In the genomic region with DNA sequence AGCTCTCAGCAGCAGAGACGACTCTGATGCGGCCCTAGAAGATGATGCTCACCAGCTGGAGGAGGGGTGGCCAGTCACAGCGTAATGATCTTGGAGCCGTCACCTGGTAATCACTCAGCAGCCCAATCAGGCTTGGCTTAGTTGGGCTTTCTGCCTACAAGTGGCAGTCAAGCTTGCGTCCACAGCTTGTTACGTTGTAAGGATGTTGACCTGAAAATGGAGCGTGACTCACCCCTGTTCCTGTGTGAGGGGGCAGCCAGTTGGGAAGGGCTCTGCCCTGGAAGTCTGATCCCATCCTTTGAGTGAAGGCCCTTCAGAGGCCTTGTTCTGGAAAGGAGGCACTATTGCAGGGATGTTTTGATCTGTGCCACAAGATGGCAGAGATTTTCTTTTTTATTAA, we compare ENCODE assay signal across 17 cellular contexts. TPM values are rescaled to one million over a fixed set of nuclear protein-coding genes. Genes with fewer than 3 reads are reported as not detected.
A peak's percentile ranks its signal among the peaks of the same experiment; 100 is the strongest.
DNase-seq lines count a peak whose midpoint lies in the region; ATAC-seq and TF ChIP-seq lines count a peak whose summit lies in the region.
"Had no signal": no experiment of that assay in that cellular context is flagged by ENCODE, and none has a peak within 500 bp of the region (broad histone marks: within the 10 kb centered on the region; RNA-seq: fewer than 3 reads in every experiment).

No MANE protein-coding gene starts in this region.

- ATAC-seq in left lobe of liver (peak; percentile 23), GM19467 (IDR thresholded peaks at IDR 0.05; ENCODE audit: unreplicated experiment) (no peak), HG03457 (IDR thresholded peaks at IDR 0.05; ENCODE audit: unreplicated experiment) (no peak)

- H3K27me3 ChIP-seq in ACC112 (ENCODE audit: insufficient read depth, low read length) (no peaks in the 10 kb centered on the region), GM06990 (replicated peaks; ENCODE audit: control insufficient read depth, insufficient read depth, low read length) (no peaks in the 10 kb centered on the region)
- H3K27me3 ChIP-seq: BLaER1, neutrophil had no signal

- TF ChIP-seq CTCF in GM06990 (IDR thresholded peaks at IDR 0.05; ENCODE audit: insufficient read depth, low read length, poor library complexity, severe bottlenecking), result no peak

- H3K79me2 ChIP-seq in ACC112 (ENCODE audit: control insufficient read depth, insufficient read depth, low read length, unreplicated experiment), result no peaks in the 10 kb centered on the region

- no peaks in the 10 kb centered on the region; the same call in 1 of the 2 replicates for H3K36me3 ChIP-seq in ACC112 (ENCODE audit: insufficient read depth, low read length)
- H3K36me3 ChIP-seq in GM06990 (ENCODE audit: control insufficient read depth, insufficient read depth, low read length), result peaks cover 7% of the 10 kb centered on the region

- H2AFZ ChIP-seq in ACC112 (ENCODE audit: low read length, unreplicated experiment), result no peak overlapping the region

- no peak overlapping the region for H3K4me3 ChIP-seq in ACC112 (ENCODE audit: low read depth, low read length)
- peak overlapping the region; percentile 25; the same call in 1 of the 2 replicates for H3K4me3 ChIP-seq in GM06990 (replicated peaks; ENCODE audit: low read depth, low read length)
- H3K4me3 ChIP-seq: BLaER1 had no signal

- H3K4me1 ChIP-seq in ACC112 (ENCODE audit: control insufficient read depth, insufficient read depth, low read length, unreplicated experiment), result peaks cover 7% of the 10 kb centered on the region

- H3K27ac ChIP-seq in ACC112 (ENCODE audit: low read depth, low read length), result peak overlapping the region; percentile 47; the same call in 1 of the 2 replicates
- H3K27ac ChIP-seq: BLaER1, neutrophil had no signal

- DNase-seq in GM06990 (ENCODE audit: extremely low read depth, insufficient read length), result no peak
- DNase-seq in amniotic epithelial cell (ENCODE audit: low read depth), result peak; percentile 90
- DNase-seq in left lobe of liver (ENCODE audit: low spot score), result no peak
- no peak for DNase-seq in OCI-M1 (lab: John Stamatoyannopoulos, UW)
- DNase-seq in stimulated activated CD4-positive, alpha-beta T cell treated with anti-CD3 and anti-CD28 coated beads, Interleukin-4, amount 100 ng/mL, for 24 hours, result no peak
- DNase-seq: activated CD8-positive, alpha-beta memory T cell treated with anti-CD3 and anti-CD28 coated beads, Interleukin-2, amount 50 U/mL, for 4 hours; activated naive CD8-positive, alpha-beta T cell treated with anti-CD3 and anti-CD28 coated beads, Interleukin-2, amount 10 ng/mL, durations not matched to agents 7 days and 5 days; DMS79; erythroblast; MV-4-11; NCI-H2107; stimulated activated CD4-positive, alpha-beta T cell treated with anti-CD3 and anti-CD28 coated beads, Interleukin-12 subunit alpha, Interleukin-12 subunit beta, amount 100 ng/mL, for 4 hours had no signal

RNA-seq across cellular contexts. Expression of a gene that starts 49.8 kb away (rescaled TPM):
- total RNA-seq in left lobe of liver, result 3.2 TPM

RNA-seq across cellular contexts. Expression of a gene that starts 52.9 kb away (rescaled TPM):
- 8.6 TPM for total RNA-seq in left lobe of liver
